Comparison of ENCODE assay signal across 1 cellular context in genomic region chr15:94858449-94858848, GRCh38.
A peak's percentile ranks its signal among the peaks of the same experiment; 100 is the strongest.
TF ChIP-seq lines count a peak whose summit lies in the region.

No MANE protein-coding gene starts in this region.

TF ChIP-seq in K562, 482 proteins besides CTCF, POLR2A, EP300 and RAD21 (continued from another document):
- TF ChIP-seq ZNF778 (CRISPR knock-in tag; IDR thresholded peaks at IDR 0.05): no peak
- TF ChIP-seq, protein P1, sequence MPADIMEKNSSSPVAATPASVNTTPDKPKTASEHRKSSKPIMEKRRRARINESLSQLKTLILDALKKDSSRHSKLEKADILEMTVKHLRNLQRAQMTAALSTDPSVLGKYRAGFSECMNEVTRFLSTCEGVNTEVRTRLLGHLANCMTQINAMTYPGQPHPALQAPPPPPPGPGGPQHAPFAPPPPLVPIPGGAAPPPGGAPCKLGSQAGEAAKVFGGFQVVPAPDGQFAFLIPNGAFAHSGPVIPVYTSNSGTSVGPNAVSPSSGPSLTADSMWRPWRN (IDR thresholded peaks at IDR 0.05; ENCODE audit: low read depth): no peak
- TF ChIP-seq, protein P2, sequence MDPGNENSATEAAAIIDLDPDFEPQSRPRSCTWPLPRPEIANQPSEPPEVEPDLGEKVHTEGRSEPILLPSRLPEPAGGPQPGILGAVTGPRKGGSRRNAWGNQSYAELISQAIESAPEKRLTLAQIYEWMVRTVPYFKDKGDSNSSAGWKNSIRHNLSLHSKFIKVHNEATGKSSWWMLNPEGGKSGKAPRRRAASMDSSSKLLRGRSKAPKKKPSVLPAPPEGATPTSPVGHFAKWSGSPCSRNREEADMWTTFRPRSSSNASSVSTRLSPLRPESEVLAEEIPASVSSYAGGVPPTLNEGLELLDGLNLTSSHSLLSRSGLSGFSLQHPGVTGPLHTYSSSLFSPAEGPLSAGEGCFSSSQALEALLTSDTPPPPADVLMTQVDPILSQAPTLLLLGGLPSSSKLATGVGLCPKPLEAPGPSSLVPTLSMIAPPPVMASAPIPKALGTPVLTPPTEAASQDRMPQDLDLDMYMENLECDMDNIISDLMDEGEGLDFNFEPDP (CRISPR knock-in tag; IDR thresholded peaks at IDR 0.05): no peak
- TF ChIP-seq HEY1 (CRISPR knock-in tag; IDR thresholded peaks at IDR 0.05; ENCODE audit: borderline replicate concordance): no peak
- TF ChIP-seq IRF9 (tag; IDR thresholded peaks at IDR 0.05): no peak
- TF ChIP-seq MLLT1 (IDR thresholded peaks at IDR 0.05): no peak
- peak in 1 of 2 experiments; percentile 38 for TF ChIP-seq NCOA2 (IDR thresholded peaks at IDR 0.05; ENCODE audit: partially characterized antibody in 2 of 2)
- TF ChIP-seq, protein P3, sequence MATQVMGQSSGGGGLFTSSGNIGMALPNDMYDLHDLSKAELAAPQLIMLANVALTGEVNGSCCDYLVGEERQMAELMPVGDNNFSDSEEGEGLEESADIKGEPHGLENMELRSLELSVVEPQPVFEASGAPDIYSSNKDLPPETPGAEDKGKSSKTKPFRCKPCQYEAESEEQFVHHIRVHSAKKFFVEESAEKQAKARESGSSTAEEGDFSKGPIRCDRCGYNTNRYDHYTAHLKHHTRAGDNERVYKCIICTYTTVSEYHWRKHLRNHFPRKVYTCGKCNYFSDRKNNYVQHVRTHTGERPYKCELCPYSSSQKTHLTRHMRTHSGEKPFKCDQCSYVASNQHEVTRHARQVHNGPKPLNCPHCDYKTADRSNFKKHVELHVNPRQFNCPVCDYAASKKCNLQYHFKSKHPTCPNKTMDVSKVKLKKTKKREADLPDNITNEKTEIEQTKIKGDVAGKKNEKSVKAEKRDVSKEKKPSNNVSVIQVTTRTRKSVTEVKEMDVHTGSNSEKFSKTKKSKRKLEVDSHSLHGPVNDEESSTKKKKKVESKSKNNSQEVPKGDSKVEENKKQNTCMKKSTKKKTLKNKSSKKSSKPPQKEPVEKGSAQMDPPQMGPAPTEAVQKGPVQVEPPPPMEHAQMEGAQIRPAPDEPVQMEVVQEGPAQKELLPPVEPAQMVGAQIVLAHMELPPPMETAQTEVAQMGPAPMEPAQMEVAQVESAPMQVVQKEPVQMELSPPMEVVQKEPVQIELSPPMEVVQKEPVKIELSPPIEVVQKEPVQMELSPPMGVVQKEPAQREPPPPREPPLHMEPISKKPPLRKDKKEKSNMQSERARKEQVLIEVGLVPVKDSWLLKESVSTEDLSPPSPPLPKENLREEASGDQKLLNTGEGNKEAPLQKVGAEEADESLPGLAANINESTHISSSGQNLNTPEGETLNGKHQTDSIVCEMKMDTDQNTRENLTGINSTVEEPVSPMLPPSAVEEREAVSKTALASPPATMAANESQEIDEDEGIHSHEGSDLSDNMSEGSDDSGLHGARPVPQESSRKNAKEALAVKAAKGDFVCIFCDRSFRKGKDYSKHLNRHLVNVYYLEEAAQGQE (CRISPR knock-in tag; IDR thresholded peaks at IDR 0.05; ENCODE audit: low read depth): no peak
- peak; percentile 19; the same call in 1 of the 2 replicates for TF ChIP-seq CTBP1 (IDR thresholded peaks at IDR 0.05; ENCODE audit: borderline replicate concordance)
